16 cellular contexts compared by ENCODE assay signal in genomic region chr12:62292761-62293446, GRCh38. TPM values are rescaled to one million over a fixed set of nuclear protein-coding genes. Genes with fewer than 3 reads are reported as not detected.
A peak's percentile ranks its signal among the peaks of the same experiment; 100 is the strongest.
DNase-seq lines count a peak whose midpoint lies in the region; ATAC-seq, FAIRE-seq and TF ChIP-seq lines count a peak whose summit lies in the region.
"Had no signal": no experiment of that assay in that cellular context is flagged by ENCODE, and none has a peak within 500 bp of the region (broad histone marks: within the 10 kb centered on the region; RNA-seq: fewer than 3 reads in every experiment).

No MANE protein-coding gene starts in this region.

- WGBS in mesendoderm (ENCODE audit: extremely low coverage, insufficient coverage, low lambda C conversion rate), result no CpG with 5 or more reads among the region's 10 CpGs

- H3K4me1 Mint-ChIP-seq in CD14-positive monocyte, result peaks cover 74% of the 10 kb centered on the region
- H3K4me1 Mint-ChIP-seq: nephron had no signal

- H4K5ac ChIP-seq in mesendoderm (ENCODE audit: low read length), result no peak overlapping the region

- H3K18ac ChIP-seq in mesendoderm (ENCODE audit: low read length), result no peak overlapping the region

- peaks cover 0 to 2% (median 0%) of the 10 kb centered on the region in 7 donors for H3K9me3 Mint-ChIP-seq in CD14-positive monocyte

- H3K9ac ChIP-seq in mesendoderm (ENCODE audit: low read length), result no peak overlapping the region

- H3K4ac ChIP-seq in mesendoderm (ENCODE audit: low read depth, low read length), result no peak overlapping the region

- H3K27ac ChIP-seq in mesendoderm (ENCODE audit: low read depth, low read length), result no peak overlapping the region
- H3K27ac ChIP-seq: Peyer's patch had no signal

- peaks cover 12% of the 10 kb centered on the region for H3K4me1 ChIP-seq in mesendoderm (ENCODE audit: control insufficient read depth, low read depth, low read length)

- TF ChIP-seq CTCF in CD14-positive monocyte (IDR thresholded peaks at IDR 0.05), result no peak

- H2BK120ac ChIP-seq in mesendoderm (ENCODE audit: low read depth, low read length), result no peak overlapping the region

- no peak for TF ChIP-seq POLR2A in GM12891 (IDR thresholded peaks at IDR 0.05; ENCODE audit: low read depth, low read length)

- no peak overlapping the region for H2BK5ac ChIP-seq in mesendoderm (ENCODE audit: low read length)

- peaks cover 17% of the 10 kb centered on the region for H3K79me1 ChIP-seq in mesendoderm (ENCODE audit: low read length)

- H3K36me3 ChIP-seq in mesendoderm (ENCODE audit: control insufficient read depth, insufficient read depth, low read length), result no peaks in the 10 kb centered on the region

- ATAC-seq in GM21515 (IDR thresholded peaks at IDR 0.05; ENCODE audit: unreplicated experiment) (no peak), HG03139 (IDR thresholded peaks at IDR 0.05; ENCODE audit: unreplicated experiment) (no peak), GM18517 (IDR thresholded peaks at IDR 0.05; ENCODE audit: unreplicated experiment) (no peak)

- H3K23ac ChIP-seq in mesendoderm (ENCODE audit: low read length), result no peak overlapping the region

- no peak for DNase-seq in CD14-positive monocyte (ENCODE audit: low spot score)
- DNase-seq in GM12891 (ENCODE audit: insufficient read length, low spot score), result no peak
- DNase-seq in amniotic epithelial cell (ENCODE audit: low read depth), result peak; percentile 66
- peak; percentile 16 for DNase-seq in mesendoderm
- no peak for DNase-seq in RPMI8226
- DNase-seq: foreskin fibroblast, kidney glomerular epithelial cell, NCI-H1436, NCI-H510A, Peyer's patch had no signal

- no peak overlapping the region for H3K4me3 ChIP-seq in mesendoderm (ENCODE audit: low read length)
- H3K4me3 ChIP-seq: Peyer's patch had no signal

- no peaks in the 10 kb centered on the region for H3K27me3 ChIP-seq in mesendoderm (ENCODE audit: insufficient read depth, low read length, poor library complexity)
- H3K27me3 ChIP-seq: Peyer's patch had no signal

- no peak for FAIRE-seq in GM12891 (lab: Jason Lieb, UNC)

- H2AK5ac ChIP-seq in mesendoderm (ENCODE audit: low read length), result no peak overlapping the region

- peaks cover 0 to 3% (median 0%) of the 10 kb centered on the region in 3 donors for H3K27me3 Mint-ChIP-seq in CD14-positive monocyte (ENCODE audit: low read depth in 3 of 3)
- H3K27me3 Mint-ChIP-seq: IgD-negative memory B cell had no signal

- peaks cover 25% of the 10 kb centered on the region for H3K79me2 ChIP-seq in mesendoderm (ENCODE audit: control insufficient read depth, insufficient read depth, low read length)

- intact Hi-C loops in CD14-positive monocyte (cut with micrococcal nuclease), result no loop called here

- no peak overlapping the region for H3K4me3 Mint-ChIP-seq in CD14-positive monocyte
- H3K4me3 Mint-ChIP-seq: nephron; T-helper 1 cell treated with Interleukin-12 subunit alpha and Interleukin-12 subunit beta and Interleukin-4 antibody, amounts not matched to agents 30 μg/mL and 1 μg/mL, for 36 hours had no signal

- no peak overlapping the region for H3K56ac ChIP-seq in mesendoderm (ENCODE audit: low read length)

- no peak overlapping the region for H3K4me2 ChIP-seq in mesendoderm (ENCODE audit: low read length)

- no peak overlapping the region for H2BK15ac ChIP-seq in mesendoderm (replicated peaks; ENCODE audit: low read depth)

- peaks cover 29 to 37% of the 10 kb centered on the region in 2 donors for H3K36me3 Mint-ChIP-seq in CD14-positive monocyte

- peak overlapping the region; percentile 31 to 89 (median 74) for H3K27ac Mint-ChIP-seq in CD14-positive monocyte
- H3K27ac Mint-ChIP-seq: nephron; T-helper 1 cell treated with Interleukin-12 subunit alpha and Interleukin-12 subunit beta and Interleukin-4 antibody, amounts not matched to agents 30 μg/mL and 1 μg/mL, for 36 hours had no signal

- H4K8ac ChIP-seq in mesendoderm (ENCODE audit: low read depth, low read length), result no peak overlapping the region

TF ChIP-seq in GM12891, 5 proteins besides CTCF, POLR2A, EP300 and RAD21:
- TF ChIP-seq TAF1 (IDR thresholded peaks at IDR 0.05; ENCODE audit: low read depth, low read length), result no peak
- TF ChIP-seq SPI1 (IDR thresholded peaks at IDR 0.05; ENCODE audit: low read depth, low read length), result peak; percentile 50; the same call in 1 of the 2 replicates
- TF ChIP-seq POLR2AphosphoS5 (IDR thresholded peaks at IDR 0.05; ENCODE audit: low read depth, low read length), result no peak
- TF ChIP-seq PAX5 (IDR thresholded peaks at IDR 0.05; ENCODE audit: insufficient read depth, low read length, severe bottlenecking), result no peak
- no peak for TF ChIP-seq POU2F2 (IDR thresholded peaks at IDR 0.05; ENCODE audit: low read depth, low read length)

RNA-seq across cellular contexts. Expression of gene USP15, which starts 32.7 kb away (rescaled TPM):
- 100 to 1,000 TPM; 146 to 180 TPM for polyA plus RNA-seq in CD14-positive monocyte
- 39.4 TPM for polyA plus RNA-seq in GM12891 (2012; ENCODE audit: low read depth, missing spikeins)
- 43.1 TPM for polyA plus RNA-seq in mesendoderm (2013, experiment 1 of 2)
- 42.7 TPM for polyA plus RNA-seq in mesendoderm (2013, experiment 2 of 2)

Comparison
In these comparisons a context has a peak if more than half of its experiments do, and no peak if none do; other contexts are left out.
1. DNase-seq: peak in amniotic epithelial cell (single experiment) and mesendoderm (single experiment); none in CD14-positive monocyte (single experiment), GM12891 (single experiment) and RPMI8226 (single experiment).